Comparison of ENCODE assay signal across 8 cellular contexts in the genomic region with DNA sequence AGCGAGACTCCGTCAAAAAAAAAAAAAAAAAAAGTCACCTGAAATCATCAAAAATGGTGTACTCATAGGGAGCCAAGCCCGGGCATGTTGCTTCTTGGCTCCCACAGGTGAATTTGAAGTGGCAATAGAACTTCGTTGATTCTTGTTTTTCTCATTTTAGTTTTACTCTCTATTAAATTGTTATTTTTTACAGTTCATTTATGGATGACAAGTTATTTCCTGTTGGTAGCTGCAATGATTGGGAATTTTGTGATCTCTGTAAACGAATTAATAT. TPM values are rescaled to one million over a fixed set of nuclear protein-coding genes. Genes with fewer than 3 reads are reported as not detected.
DNase-seq lines count a peak whose midpoint lies in the region; TF ChIP-seq lines count a peak whose summit lies in the region.

No MANE protein-coding gene starts in this region.

- H3K9ac ChIP-seq in SK-N-MC (ENCODE audit: insufficient read length): peak overlapping the region; percentile 67
- peak overlapping the region; percentile 79 for H3K9ac ChIP-seq in skeletal muscle satellite cell (ENCODE audit: low read depth, low read length)

- TF ChIP-seq CTCF in fibroblast of pulmonary artery (IDR thresholded peaks at IDR 0.05; ENCODE audit: low read length, missing control alignments): no peak
- TF ChIP-seq CTCF in GM10266 (IDR thresholded peaks at IDR 0.05; ENCODE audit: control insufficient read depth, insufficient read depth, low read depth, missing control alignments): no peak

- peak overlapping the region; percentile 88 for H3K4me2 ChIP-seq in skeletal muscle satellite cell (ENCODE audit: low read length)

- DNase-seq in NCI-H2196 (lab: John Stamatoyannopoulos, UW; ENCODE audit: unreplicated experiment): peak; percentile 58
- DNase-seq in NCI-H2196 treated with DMSO at 0.1 percent for 48 hours (lab: John Stamatoyannopoulos, UW; ENCODE audit: unreplicated experiment): no peak
- DNase-seq in SK-N-MC (ENCODE audit: low read depth, low spot score): no peak
- no peak for DNase-seq in fibroblast of pulmonary artery (ENCODE audit: low read depth)
- no peak for DNase-seq in NCI-H1048 (lab: John Stamatoyannopoulos, UW)
- no peak for DNase-seq in COLO829 (ENCODE audit: low spot score)
- DNase-seq in GM10266 (ENCODE audit: extremely low spot score): no peak

- peaks cover 19% of the 10 kb centered on the region for H3K4me1 ChIP-seq in skeletal muscle satellite cell (ENCODE audit: control insufficient read depth, insufficient read depth, low read length)

- H3K36me3 ChIP-seq in SK-N-MC (ENCODE audit: insufficient read depth, low read length) (no peaks in the 10 kb centered on the region), skeletal muscle satellite cell (ENCODE audit: insufficient read depth, low read length) (no peaks in the 10 kb centered on the region)

- H3K4me3 ChIP-seq in SK-N-MC: peak overlapping the region; percentile 96
- H3K4me3 ChIP-seq in fibroblast of pulmonary artery (replicated peaks; ENCODE audit: low read depth, low read length): peak overlapping the region; percentile 96
- peak overlapping the region; percentile 78 for H3K4me3 ChIP-seq in skeletal muscle satellite cell (ENCODE audit: low read length)

- H3K27ac ChIP-seq in SK-N-MC: peak overlapping the region; percentile 33; the same call in 1 of the 2 replicates

- no peaks in the 10 kb centered on the region for H3K27me3 ChIP-seq in skeletal muscle satellite cell (ENCODE audit: control insufficient read depth, insufficient read depth, low read length)

- H3K9me3 ChIP-seq in SK-N-MC (ENCODE audit: low read depth, low read length) (no peaks in the 10 kb centered on the region), skeletal muscle satellite cell (replicated peaks; ENCODE audit: low read length) (no peaks in the 10 kb centered on the region)

RNA-seq across cellular contexts. Expression of gene TM7SF3, which starts 1.3 kb away (rescaled TPM):
- 39.8 and 45.4 TPM in 2 replicates for total RNA-seq in skeletal muscle satellite cell (2012; rRNA removed)

RNA-seq across cellular contexts. Expression of gene MED21, which starts 9.4 kb away (rescaled TPM):
- total RNA-seq in skeletal muscle satellite cell (2012; rRNA removed): 36.3 and 42.1 TPM in 2 replicates
